In genomic region chr3:14123308-14124222, GRCh38 we compare ENCODE assay signal across 8 cellular contexts. TPM values are rescaled to one million over a fixed set of nuclear protein-coding genes. Genes with fewer than 3 reads are reported as not detected.
DNase-seq lines count a peak whose midpoint lies in the region; ATAC-seq and TF ChIP-seq lines count a peak whose summit lies in the region.

No MANE protein-coding gene starts in this region.

- peak overlapping the region; percentile 98 for H3K9ac ChIP-seq in adipocyte (ENCODE audit: low read length)

- TF ChIP-seq CTCF in right lobe of liver (IDR thresholded peaks at IDR 0.05) (no peak), tibial artery (IDR thresholded peaks at IDR 0.05) (no peak)

- peaks cover 14% of the 10 kb centered on the region for H3K36me3 ChIP-seq in adipocyte (ENCODE audit: control insufficient read depth, insufficient read depth, low read length, severe bottlenecking)
- no peaks in the 10 kb centered on the region for H3K36me3 ChIP-seq in right lobe of liver
- H3K36me3 ChIP-seq in tibial artery: peaks cover 0 to 30% (median 9%) of the 10 kb centered on the region in 3 donors

- peaks cover 59% of the 10 kb centered on the region for H3K4me1 Mint-ChIP-seq in activated CD8-positive, alpha-beta memory T cell treated with anti-CD3 and anti-CD28 coated beads, Interleukin-2, amount 10 ng/mL, durations not matched to agents 7 days and 5 days

- intact Hi-C loops in right lobe of liver (cut with DNase I): no loop called here
- intact Hi-C loops in tibial artery (cut with DNase I; ENCODE audit: low total_unique reads): loop anchor here (2.0 to 10.0 kb wide), 3 partner anchors 55 to 821 kb away; partner anchors contain the start of genes LSM3, NR2C2 and XPC

- WGBS in right lobe of liver (ENCODE audit: insufficient coverage, low coverage, low lambda C conversion rate, missing lambda C conversion rate): 65% methylated on average over 8 of the region's 15 CpGs

- H3K9me3 ChIP-seq in adipocyte (ENCODE audit: control insufficient read depth, low read length) (no peaks in the 10 kb centered on the region), right lobe of liver (no peaks in the 10 kb centered on the region), tibial artery (no peaks in the 10 kb centered on the region)

- H3K27ac ChIP-seq in right lobe of liver (peak overlapping the region; percentile 84 to 89 (median 86)), tibial artery (peak overlapping the region; percentile 93 to 94)

- H3K36me3 Mint-ChIP-seq in activated CD8-positive, alpha-beta memory T cell treated with anti-CD3 and anti-CD28 coated beads, Interleukin-2, amount 10 ng/mL, durations not matched to agents 7 days and 5 days: peaks cover 27% of the 10 kb centered on the region

- no peak for TF ChIP-seq POLR2A in right lobe of liver (IDR thresholded peaks at IDR 0.05)

- H3K9me3 Mint-ChIP-seq in activated CD8-positive, alpha-beta memory T cell treated with anti-CD3 and anti-CD28 coated beads, Interleukin-2, amount 10 ng/mL, durations not matched to agents 7 days and 5 days (ENCODE audit: low read depth): no peaks in the 10 kb centered on the region

- H3K27me3 Mint-ChIP-seq in activated CD8-positive, alpha-beta memory T cell treated with anti-CD3 and anti-CD28 coated beads, Interleukin-2, amount 10 ng/mL, durations not matched to agents 7 days and 5 days: no peaks in the 10 kb centered on the region

- H3K27me3 ChIP-seq in adipocyte (replicated peaks; ENCODE audit: control insufficient read depth, insufficient read depth, low read length): no peaks in the 10 kb centered on the region
- no peaks in the 10 kb centered on the region for H3K27me3 ChIP-seq in right lobe of liver
- no peaks in the 10 kb centered on the region for H3K27me3 ChIP-seq in tibial artery

- H3K4me3 ChIP-seq in adipocyte (ENCODE audit: low read length) (peak overlapping the region; percentile 92), right lobe of liver (peak overlapping the region; percentile 90 to 95 (median 92)), tibial artery (peak overlapping the region; percentile 72 to 83)

- DNase-seq in activated CD8-positive, alpha-beta memory T cell treated with anti-CD3 and anti-CD28 coated beads, Interleukin-2, amount 10 ng/mL, durations not matched to agents 7 days and 5 days: peak; percentile 41
- DNase-seq in activated CD8-positive, alpha-beta memory T cell treated with anti-CD3 and anti-CD28 coated beads for 24 hours: no peak
- DNase-seq in adipocyte (ENCODE audit: low read depth) (no peak), right lobe of liver (peak in 1 of 3 donors; percentile 37), tibial artery (no peak), CD1c-positive myeloid dendritic cell (ENCODE audit: extremely low spot score) (no peak), anterior cingulate cortex (lab: John Stamatoyannopoulos, UW) (no peak), NCI-H510A treated with DMSO at 0.1 percent for 48 hours (lab: John Stamatoyannopoulos, UW) (no peak)

- peak overlapping the region; percentile 89 for H3K27ac Mint-ChIP-seq in activated CD8-positive, alpha-beta memory T cell treated with anti-CD3 and anti-CD28 coated beads, Interleukin-2, amount 10 ng/mL, durations not matched to agents 7 days and 5 days

- H3K4me3 Mint-ChIP-seq in activated CD8-positive, alpha-beta memory T cell treated with anti-CD3 and anti-CD28 coated beads, Interleukin-2, amount 10 ng/mL, durations not matched to agents 7 days and 5 days: peak overlapping the region; percentile 99

- CTCF ChIA-PET in activated CD8-positive, alpha-beta memory T cell treated with anti-CD3 and anti-CD28 coated beads, Interleukin-2, amount 10 ng/mL, durations not matched to agents 7 days and 5 days (lab: Charles Lee): interaction anchor here (1.0 to 3.3 kb wide), 6 partner anchors 10 to 238 kb away, joined by 3 to 19 read pairs (median 8); partner anchors contain the start of genes LSM3 and XPC

- H3K4me1 ChIP-seq in adipocyte (ENCODE audit: control insufficient read depth, insufficient read depth, low read length) (peaks cover 31% of the 10 kb centered on the region), right lobe of liver (peaks cover 0 to 41% (median 18%) of the 10 kb centered on the region in 4 donors), tibial artery (peaks cover 0 to 41% (median 31%) of the 10 kb centered on the region in 4 donors)

- no peak for ATAC-seq in activated CD8-positive, alpha-beta memory T cell treated with anti-CD3 and anti-CD28 coated beads, Interleukin-2, amount 10 ng/mL, durations not matched to agents 7 days and 5 days
- ATAC-seq in right lobe of liver: no peak

RNA-seq across cellular contexts. Expression of gene CHCHD4, which starts 1.1 kb away (rescaled TPM):
- 10 to 100 TPM; 15.2 to 19.7 TPM for total RNA-seq in activated CD8-positive, alpha-beta memory T cell treated with anti-CD3 and anti-CD28 coated beads, Interleukin-2, amount 10 ng/mL, durations not matched to agents 7 days and 5 days
- 10 to 100 TPM in 2 of 6 experiments, 1 to 10 TPM in 4; 6.2 to 13.5 (median 8.4) TPM for total RNA-seq in right lobe of liver

RNA-seq across cellular contexts. Expression of gene TMEM43, which starts 1.3 kb away (rescaled TPM):
- 10 to 100 TPM; 27.6 to 31.8 TPM for total RNA-seq in activated CD8-positive, alpha-beta memory T cell treated with anti-CD3 and anti-CD28 coated beads, Interleukin-2, amount 10 ng/mL, durations not matched to agents 7 days and 5 days
- 10 to 100 TPM in 5 of 6 experiments, 1 to 10 TPM in 1; 9.3 to 16.8 (median 14.6) TPM for total RNA-seq in right lobe of liver

RNA-seq across cellular contexts. Expression of gene XPC, which starts 54.8 kb away (rescaled TPM):
- 10 to 100 TPM; 36.0 to 39.5 TPM for total RNA-seq in activated CD8-positive, alpha-beta memory T cell treated with anti-CD3 and anti-CD28 coated beads, Interleukin-2, amount 10 ng/mL, durations not matched to agents 7 days and 5 days
- 10 to 100 TPM; 14.4 to 23.1 (median 20.0) TPM for total RNA-seq in right lobe of liver

RNA-seq across cellular contexts. Expression of gene LSM3, which starts 55.1 kb away (rescaled TPM):
- total RNA-seq in activated CD8-positive, alpha-beta memory T cell treated with anti-CD3 and anti-CD28 coated beads, Interleukin-2, amount 10 ng/mL, durations not matched to agents 7 days and 5 days: 10 to 100 TPM; 16.5 to 18.9 TPM
- 1 to 10 TPM; 4.5 to 7.4 (median 6.1) TPM for total RNA-seq in right lobe of liver
